ENCODE assay signal across 23 cellular contexts in the genomic region with DNA sequence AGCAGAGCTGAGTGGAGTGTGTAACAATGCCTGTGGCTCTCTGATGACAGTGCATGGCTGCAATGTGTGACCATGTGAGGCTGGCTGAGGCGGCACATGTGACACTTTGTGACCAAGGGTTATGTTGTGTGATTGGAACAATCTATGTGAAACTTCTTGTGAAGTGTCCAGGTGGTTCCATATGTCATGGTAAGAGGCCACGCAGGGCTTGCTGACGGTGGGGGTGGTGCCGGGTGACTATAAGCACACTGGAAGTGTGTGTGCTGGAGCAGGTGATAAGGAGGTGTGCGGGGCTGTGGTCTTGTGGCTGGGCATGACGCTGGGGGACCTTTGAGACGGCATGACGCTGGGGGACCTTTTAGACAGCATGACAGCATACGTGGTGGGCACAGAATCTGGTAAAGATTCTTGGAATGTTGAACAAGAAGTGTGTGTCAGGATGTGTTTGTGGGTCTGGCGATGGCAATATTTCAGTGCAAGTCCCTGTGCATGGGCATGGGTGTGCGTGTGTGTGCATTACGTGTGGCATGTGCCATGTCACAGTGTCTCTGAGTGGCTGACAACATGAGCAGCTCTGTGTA. TPM values are rescaled to one million over a fixed set of nuclear protein-coding genes. Genes with fewer than 3 reads are reported as not detected.
"Had no signal": no experiment of that assay in that cellular context is flagged by ENCODE, and none has a peak within 500 bp of the region (broad histone marks: within the 10 kb centered on the region; RNA-seq: fewer than 3 reads in every experiment).

No MANE protein-coding gene starts in this region.

- FAIRE-seq: keratinocyte, pancreas had no signal

- H3K9me3 Mint-ChIP-seq: activated T-cell treated with anti-CD3 and anti-CD28 coated beads, Interleukin-2, amount 50 U/mL, for 24 hours; memory B cell; stimulated activated naive CD8-positive, alpha-beta T cell treated with anti-CD3 and anti-CD28 coated beads, Interleukin-15, Interleukin-2, amounts not matched to agents 100 ng/mL and 50 ng/mL, for 24 hours had no signal

- ATAC-seq: pancreas had no signal

- H3K4me3 ChIP-seq: esophagus muscularis mucosa, left ventricle myocardium inferior, pancreas had no signal

- H3K4me1 ChIP-seq: esophagus muscularis mucosa, left ventricle myocardium inferior, pancreas had no signal

- H3K36me3 ChIP-seq: brain microvascular endothelial cell, esophagus muscularis mucosa, left ventricle myocardium inferior, pancreas had no signal

- H3K27me3 ChIP-seq: brain microvascular endothelial cell had no signal

- H3K27ac ChIP-seq: brain microvascular endothelial cell, esophagus muscularis mucosa, left ventricle myocardium inferior, pancreas had no signal

- H3K9me3 ChIP-seq: esophagus muscularis mucosa, left ventricle myocardium inferior, pancreas had no signal

- H3K4me3 Mint-ChIP-seq: activated naive CD8-positive, alpha-beta T cell; activated T-cell treated with anti-CD3 and anti-CD28 coated beads, Interleukin-2, amount 50 U/mL, for 24 hours; endodermal cell; memory B cell; stimulated activated naive CD8-positive, alpha-beta T cell treated with anti-CD3 and anti-CD28 coated beads, Interleukin-15, Interleukin-2, amounts not matched to agents 100 ng/mL and 50 ng/mL, for 24 hours had no signal

- H3K4me1 Mint-ChIP-seq: endodermal cell had no signal

- H3K27ac Mint-ChIP-seq: activated naive CD8-positive, alpha-beta T cell; activated T-cell treated with anti-CD3 and anti-CD28 coated beads, Interleukin-2, amount 50 U/mL, for 24 hours; endodermal cell; memory B cell; stimulated activated naive CD8-positive, alpha-beta T cell treated with anti-CD3 and anti-CD28 coated beads, Interleukin-15, Interleukin-2, amounts not matched to agents 100 ng/mL and 50 ng/mL, for 24 hours had no signal

- DNase-seq: activated CD4-positive, alpha-beta T cell treated with anti-CD3 and anti-CD28 coated beads for 48 hours; activated effector memory CD4-positive, alpha-beta T cell treated with anti-CD3 and anti-CD28 coated beads, Interleukin-2, amount 50 U/mL, for 16 hours; activated T-cell treated with anti-CD3 and anti-CD28 coated beads, Interleukin-2, amount 50 U/mL, for 24 hours; amygdala; cerebellar nuclear complex; dermis blood vessel endothelial cell; endodermal cell; left ventricle myocardium inferior; stimulated activated CD4-positive, alpha-beta T cell treated with anti-CD3 and anti-CD28 coated beads, Interleukin-15, amount 100 ng/mL, for 24 hours; stimulated activated CD4-positive, alpha-beta T cell treated with anti-CD3 and anti-CD28 coated beads, Interleukin-4, amount 100 ng/mL, for 24 hours; T-helper 9 cell had no signal

- H3K36me3 Mint-ChIP-seq: activated naive CD8-positive, alpha-beta T cell; memory B cell had no signal

- H3K27me3 Mint-ChIP-seq: activated naive CD8-positive, alpha-beta T cell; stimulated activated naive CD8-positive, alpha-beta T cell treated with anti-CD3 and anti-CD28 coated beads, Interleukin-15, Interleukin-2, amounts not matched to agents 100 ng/mL and 50 ng/mL, for 24 hours had no signal

RNA-seq across cellular contexts. Expression of a gene that starts 8.0 kb away (rescaled TPM):
- total RNA-seq: dermis blood vessel endothelial cell, endodermal cell, fibroblast of villous mesenchyme, left ventricle myocardium inferior, renal cortical epithelial cell, temporal lobe, urinary bladder had no signal

RNA-seq across cellular contexts. Expression of a gene that starts 31.9 kb away (rescaled TPM):
- total RNA-seq: dermis blood vessel endothelial cell, endodermal cell, esophagus muscularis mucosa, fibroblast of villous mesenchyme, left ventricle myocardium inferior, pancreas, skeletal muscle tissue, temporal lobe, urinary bladder had no signal

RNA-seq across cellular contexts. Expression of a gene that starts 32.9 kb away (rescaled TPM):
- total RNA-seq: dermis blood vessel endothelial cell, endodermal cell, esophagus muscularis mucosa, fibroblast of villous mesenchyme, left ventricle myocardium inferior, renal cortical epithelial cell, skeletal muscle tissue, temporal lobe, urinary bladder had no signal

RNA-seq across cellular contexts. Expression of a gene that starts 41.0 kb away (rescaled TPM):
- total RNA-seq: fibroblast of villous mesenchyme, left ventricle myocardium inferior, skeletal muscle tissue had no signal
